8 cellular contexts compared by ENCODE assay signal in the genomic region with DNA sequence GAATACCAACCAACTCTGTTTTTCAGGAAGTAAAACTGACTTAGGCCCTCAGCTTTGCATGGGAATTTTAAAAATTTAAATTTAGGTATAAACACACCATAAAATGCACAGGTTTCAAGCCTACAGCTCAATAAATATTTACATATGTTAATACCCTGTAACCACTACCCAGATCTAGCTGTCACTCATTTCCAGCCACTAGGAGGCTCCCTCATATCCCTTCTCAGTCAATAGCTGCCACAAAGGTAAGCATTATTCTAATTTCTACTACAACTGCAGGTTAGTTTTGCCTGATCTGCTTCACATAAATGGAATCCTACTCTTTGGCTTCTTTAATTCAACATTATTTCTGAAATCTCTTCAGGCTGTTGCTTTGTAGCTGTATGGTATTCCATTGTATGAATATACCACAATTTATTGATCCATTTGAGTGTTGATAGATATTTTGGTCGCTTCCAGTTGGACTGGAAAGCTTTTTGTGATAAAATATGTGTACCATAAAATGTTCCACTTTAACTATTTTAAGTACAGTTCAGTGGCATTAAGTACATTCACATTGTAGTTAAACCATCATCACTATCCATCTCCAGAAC. TPM values are rescaled to one million over a fixed set of nuclear protein-coding genes. Genes with fewer than 3 reads are reported as not detected.
A peak's percentile ranks its signal among the peaks of the same experiment; 100 is the strongest.
DNase-seq lines count a peak whose midpoint lies in the region; ATAC-seq and TF ChIP-seq lines count a peak whose summit lies in the region.

No MANE protein-coding gene starts in this region.

- no peak overlapping the region for H3K27ac Mint-ChIP-seq in HFFc6

- H3K9me3 Mint-ChIP-seq in HFFc6: peaks cover 38% of the 10 kb centered on the region

- intact Hi-C loops in left colon (cut with DNase I, micrococcal nuclease) (no loop called here), cardiac septum (cut with DNase I) (no loop called here), left cardiac atrium (cut with DNase I) (no loop called here)

- H3K4me1 Mint-ChIP-seq in HFFc6 (ENCODE audit: low read depth): no peaks in the 10 kb centered on the region

- H3K27me3 Mint-ChIP-seq in HFFc6 (ENCODE audit: insufficient read depth): no peaks in the 10 kb centered on the region

- H3K36me3 Mint-ChIP-seq in HFFc6 (ENCODE audit: low read depth): no peaks in the 10 kb centered on the region

- DNase-seq in HFFc6 (no peak), RPMI7951 (ENCODE audit: low read depth) (peak; percentile 11), left colon (peak in 1 of 2 donors; percentile 7), cardiac septum (ENCODE audit: low spot score) (no peak), left cardiac atrium (no peak)
- DNase-seq in stimulated activated naive CD4-positive, alpha-beta T cell (lab: John Stamatoyannopoulos, UW): no peak

- ATAC-seq in left colon: peak; percentile 70
- no peak for ATAC-seq in left cardiac atrium
- ATAC-seq in HG02938 (IDR thresholded peaks at IDR 0.05; ENCODE audit: unreplicated experiment): no peak

- no peak overlapping the region for H3K4me3 Mint-ChIP-seq in HFFc6

- peak; percentile 67 for TF ChIP-seq CTCF in GM12872 (IDR thresholded peaks at IDR 0.05; ENCODE audit: insufficient read depth, low read depth, low read length)
- TF ChIP-seq CTCF in HFFc6 (IDR thresholded peaks at IDR 0.05): peak; percentile 48

RNA-seq across cellular contexts. Expression of a gene that starts 32.5 kb away (rescaled TPM):
- total RNA-seq in HFFc6 (2021; fragmentation: NEBNext Ultra II Directional; extraction: Animal tissue kit (Norgen Biotek cat#: 25700)): not detected
- total RNA-seq in RPMI7951 (2014; rRNA removed; shearing (Covaris generic)): not detected in 2 replicates
- total RNA-seq in left colon: not detected
- total RNA-seq in cardiac septum: not detected
- under 1 TPM; 0.84 to 0.85 TPM for total RNA-seq in left cardiac atrium
